Comparison of ENCODE assay signal across 12 cellular contexts in the genomic region with DNA sequence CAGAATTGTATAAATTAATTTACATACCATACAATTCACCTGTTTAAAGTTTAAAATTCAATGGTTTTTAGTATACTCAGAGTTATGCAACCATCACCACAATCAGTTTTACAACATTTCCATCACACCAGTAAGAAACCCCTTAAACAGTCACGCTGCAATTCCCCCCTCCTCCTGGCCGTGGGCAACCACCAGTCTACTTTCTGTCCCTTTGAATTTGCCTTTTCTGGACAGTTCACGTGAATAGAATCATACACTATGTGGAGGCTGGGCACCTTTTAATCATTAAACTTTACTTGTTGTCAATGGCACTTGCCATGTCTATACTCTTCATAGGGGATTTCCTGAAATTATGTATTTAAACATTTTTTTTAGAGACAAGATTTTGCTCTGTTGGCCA. TPM values are rescaled to one million over a fixed set of nuclear protein-coding genes. Genes with fewer than 3 reads are reported as not detected.
A peak's percentile ranks its signal among the peaks of the same experiment; 100 is the strongest.
DNase-seq lines count a peak whose midpoint lies in the region; ATAC-seq and TF ChIP-seq lines count a peak whose summit lies in the region.
"Had no signal": no experiment of that assay in that cellular context is flagged by ENCODE, and none has a peak within 500 bp of the region (broad histone marks: within the 10 kb centered on the region; RNA-seq: fewer than 3 reads in every experiment).

No MANE protein-coding gene starts in this region.

- H3K4me3 ChIP-seq in DOHH2 (ENCODE audit: low read length) = peak overlapping the region; percentile 27
- H3K4me3 ChIP-seq in NB4 (ENCODE audit: low read depth, low read length) = no peak overlapping the region

- H3K27ac ChIP-seq in DOHH2 (ENCODE audit: low read depth, low read length) = peak overlapping the region; percentile 72
- H3K27ac ChIP-seq: KMS-11 had no signal

- no peak for TF ChIP-seq CTCF in DOHH2 (IDR thresholded peaks at IDR 0.05; ENCODE audit: low read depth, low read length, poor library complexity, severe bottlenecking)
- no peak for TF ChIP-seq CTCF in NB4 (IDR thresholded peaks at IDR 0.05; ENCODE audit: low read depth, low read length)
- no peak for TF ChIP-seq CTCF in GM20000 (IDR thresholded peaks at IDR 0.05; ENCODE audit: extremely low read depth, missing control alignments)

- H3K9me2 ChIP-seq in DOHH2 (replicated peaks; ENCODE audit: control insufficient read depth, low read length) = no peaks in the 10 kb centered on the region

- H3K36me3 ChIP-seq in DOHH2 (ENCODE audit: control insufficient read depth, low read length) = no peaks in the 10 kb centered on the region

- intact Hi-C loops in Right ventricle myocardium superior (cut with DNase I) = no loop called here

- no peaks in the 10 kb centered on the region for H3K79me2 ChIP-seq in DOHH2 (ENCODE audit: control insufficient read depth, low read length)

- peak overlapping the region; percentile 48 for H3K4me2 ChIP-seq in DOHH2 (ENCODE audit: low read length)
- H3K4me2 ChIP-seq: KMS-11 had no signal

- peaks cover 79% of the 10 kb centered on the region for H3K4me1 ChIP-seq in DOHH2 (ENCODE audit: control insufficient read depth, low read length)

- H3F3A ChIP-seq in DOHH2 (ENCODE audit: control insufficient read depth, insufficient read depth) = peaks cover 31% of the 10 kb centered on the region

- peaks cover 10% of the 10 kb centered on the region; the same call in 1 of the 2 replicates for H3K9me3 ChIP-seq in DOHH2 (ENCODE audit: control insufficient read depth, insufficient read depth, low read length)

- peak; percentile 74 for ATAC-seq in GM19438 (IDR thresholded peaks at IDR 0.05; ENCODE audit: low read depth, unreplicated experiment)
- peak; percentile 81 for ATAC-seq in HG02938 (IDR thresholded peaks at IDR 0.05; ENCODE audit: unreplicated experiment)
- ATAC-seq in Right ventricle myocardium superior (ENCODE audit: poor library complexity) = no peak

- no peaks in the 10 kb centered on the region for H3K27me3 ChIP-seq in DOHH2 (ENCODE audit: control insufficient read depth, low read length)

- no peaks in the 10 kb centered on the region for H4K20me1 ChIP-seq in DOHH2 (ENCODE audit: control insufficient read depth, insufficient read depth, low read depth, low read length)

- DNase-seq in NB4 (ENCODE audit: low read depth) (peak; percentile 77), NCI-H187 (lab: John Stamatoyannopoulos, UW) (no peak), GM20000 (ENCODE audit: low spot score) (no peak), Right ventricle myocardium superior (no peak), D341Med (ENCODE audit: low spot score) (no peak)
- DNase-seq: activated naive CD8-positive, alpha-beta T cell treated with anti-CD3 and anti-CD28 coated beads for 36 hours; EL; erythroblast had no signal

- no peak for TF ChIP-seq POLR2A in NB4 (IDR thresholded peaks at IDR 0.05; ENCODE audit: extremely low read depth, insufficient read length)

RNA-seq across cellular contexts. Expression of a gene that starts 20.1 kb away (rescaled TPM):
- 19.0 TPM for total RNA-seq in Right ventricle myocardium superior
